ENCODE assay signal across 24 cellular contexts in the genomic region with DNA sequence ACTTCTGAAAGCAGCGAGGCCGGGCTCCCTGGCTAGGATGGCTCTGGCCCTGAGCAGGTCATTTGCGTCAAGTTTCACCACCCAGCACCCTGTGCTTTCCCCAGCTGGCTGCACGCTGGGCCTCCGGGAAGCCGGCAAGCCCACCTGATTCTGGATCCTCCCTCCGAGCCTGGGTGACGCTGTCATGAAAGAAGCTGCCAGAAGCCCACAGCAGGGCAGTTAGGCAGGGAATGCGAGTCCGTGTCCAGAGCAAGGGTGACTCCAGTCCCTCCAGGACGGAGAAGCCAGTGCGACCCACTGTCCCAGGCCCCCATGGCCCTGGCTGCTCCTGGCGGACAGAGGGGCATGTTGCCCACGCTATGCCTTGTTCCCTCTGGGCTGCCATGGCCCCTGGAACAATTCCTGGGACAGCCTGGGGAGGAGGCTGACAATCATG. TPM values are rescaled to one million over a fixed set of nuclear protein-coding genes. Genes with fewer than 3 reads are reported as not detected.
"Had no signal": no experiment of that assay in that cellular context is flagged by ENCODE, and none has a peak within 500 bp of the region (broad histone marks: within the 10 kb centered on the region; RNA-seq: fewer than 3 reads in every experiment).

No MANE protein-coding gene starts in this region.

- ATAC-seq: gastroesophageal sphincter; heart left ventricle; naive thymus-derived CD8-positive, alpha-beta T cell; right cardiac atrium; stimulated activated memory B cell treated with anti-CD40 and anti-IgM and Interleukin-4, amounts not matched to agents 10 μg/mL and 1 μg/mL and 100 μg/mL, for 72 hours had no signal

- H2AFZ ChIP-seq: neural progenitor cell had no signal

- H3K4me1 Mint-ChIP-seq: neural progenitor cell had no signal

- H3K36me3 ChIP-seq: gastroesophageal sphincter, heart left ventricle, neural progenitor cell, ovary, stomach, transverse colon, vagina had no signal

- H3K4me1 ChIP-seq: gastroesophageal sphincter, heart left ventricle, neural progenitor cell, stomach, transverse colon, vagina had no signal

- FAIRE-seq: keratinocyte, small intestine had no signal

- H3K27ac ChIP-seq: epithelial cell of prostate, gastroesophageal sphincter, heart left ventricle, neural progenitor cell, ovary, stomach, transverse colon, vagina had no signal

- H3K27me3 Mint-ChIP-seq: activated CD4-positive, alpha-beta memory T cell treated with anti-CD3 and anti-CD28 coated beads for 36 hours; activated naive CD8-positive, alpha-beta T cell treated with anti-CD3 and anti-CD28 coated beads for 36 hours had no signal

- H3K9me3 ChIP-seq: ovary, vagina had no signal

- H3K4me3 ChIP-seq: gastroesophageal sphincter, heart left ventricle, lung, neural progenitor cell, ovary, stomach, transverse colon, vagina had no signal

- H3K36me3 Mint-ChIP-seq: activated naive CD8-positive, alpha-beta T cell treated with anti-CD3 and anti-CD28 coated beads for 36 hours; neural progenitor cell had no signal

- DNase-seq: activated B cell treated with CpG ODN at 0.5 μM for 24 hours; activated CD4-positive, alpha-beta memory T cell treated with anti-CD3 and anti-CD28 coated beads for 36 hours; activated CD4-positive, alpha-beta T cell treated with anti-CD3 and anti-CD28 coated beads for 48 hours; activated naive CD4-positive, alpha-beta T cell; activated naive CD8-positive, alpha-beta T cell treated with anti-CD3 and anti-CD28 coated beads for 36 hours; activated T-cell treated with anti-CD3 and anti-CD28 coated beads for 4 hours; amygdala; heart left ventricle; naive thymus-derived CD8-positive, alpha-beta T cell; right cardiac atrium; small intestine; stimulated activated CD4-positive, alpha-beta T cell treated with anti-CD3 and anti-CD28 coated beads, Interleukin-15, amount 100 ng/mL, for 24 hours; stomach; T1000; transverse colon had no signal

- H3K9ac ChIP-seq: neural progenitor cell had no signal

- H3K4me2 ChIP-seq: neural progenitor cell had no signal

- H3K4me3 Mint-ChIP-seq: activated B cell treated with CpG ODN at 0.5 μM for 24 hours; activated CD4-positive, alpha-beta memory T cell treated with anti-CD3 and anti-CD28 coated beads for 36 hours; activated naive CD8-positive, alpha-beta T cell treated with anti-CD3 and anti-CD28 coated beads for 36 hours; neural progenitor cell; stimulated activated memory B cell treated with anti-CD40 and anti-IgM and Interleukin-4, amounts not matched to agents 10 μg/mL and 1 μg/mL and 100 μg/mL, for 72 hours; T-helper 1 cell treated with Interleukin-12 subunit alpha and Interleukin-12 subunit beta and Interleukin-4 antibody, amounts not matched to agents 30 μg/mL and 1 μg/mL, for 36 hours had no signal

- H3K27me3 ChIP-seq: neural progenitor cell, ovary, transverse colon, vagina had no signal

- H3K27ac Mint-ChIP-seq: activated B cell treated with CpG ODN at 0.5 μM for 24 hours; activated CD4-positive, alpha-beta memory T cell treated with anti-CD3 and anti-CD28 coated beads for 36 hours; activated naive CD8-positive, alpha-beta T cell treated with anti-CD3 and anti-CD28 coated beads for 36 hours; neural progenitor cell; stimulated activated memory B cell treated with anti-CD40 and anti-IgM and Interleukin-4, amounts not matched to agents 10 μg/mL and 1 μg/mL and 100 μg/mL, for 72 hours; T-helper 1 cell treated with Interleukin-12 subunit alpha and Interleukin-12 subunit beta and Interleukin-4 antibody, amounts not matched to agents 30 μg/mL and 1 μg/mL, for 36 hours had no signal

RNA-seq across cellular contexts. Expression of a gene that starts 44.4 kb away (rescaled TPM):
- total RNA-seq: activated B cell treated with CpG ODN at 0.5 μM for 24 hours had no signal
